Comparison of ENCODE assay signal across 8 cellular contexts in the genomic region with DNA sequence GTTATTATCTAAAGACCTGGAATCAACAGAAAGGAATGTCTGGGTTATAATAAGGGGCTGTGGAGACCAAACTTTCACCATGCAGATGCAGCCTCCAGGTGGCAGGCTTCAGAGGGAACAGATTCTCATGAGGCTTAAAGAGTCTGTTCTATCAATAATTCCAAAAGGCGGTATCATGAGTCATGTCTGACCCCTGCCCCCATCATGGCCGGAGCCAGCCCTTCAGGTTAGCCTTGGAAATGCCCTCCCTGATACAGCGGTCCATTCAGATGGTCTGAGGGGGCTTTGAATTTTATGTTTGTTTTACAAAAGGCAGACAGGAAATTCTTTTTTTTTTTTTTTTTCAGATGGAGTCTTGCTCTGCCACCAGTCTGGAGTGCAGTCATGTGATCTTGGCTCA. TPM values are rescaled to one million over a fixed set of nuclear protein-coding genes. Genes with fewer than 3 reads are reported as not detected.
A peak's percentile ranks its signal among the peaks of the same experiment; 100 is the strongest.
DNase-seq lines count a peak whose midpoint lies in the region; ATAC-seq and TF ChIP-seq lines count a peak whose summit lies in the region.

No MANE protein-coding gene starts in this region.

- peak; percentile 71 for TF ChIP-seq CTCF in BE2C (IDR thresholded peaks at IDR 0.05; ENCODE audit: low read depth, low read length)

- H3K4me1 ChIP-seq in BE2C, result no peaks in the 10 kb centered on the region

- ATAC-seq in GM18867 (IDR thresholded peaks at IDR 0.05; ENCODE audit: unreplicated experiment) (peak; percentile 47), HG03460 (IDR thresholded peaks at IDR 0.05; ENCODE audit: unreplicated experiment) (no peak), HG03175 (IDR thresholded peaks at IDR 0.05; ENCODE audit: unreplicated experiment) (no peak)

- H3K27me3 ChIP-seq in BE2C, result peaks cover under 1% of the 10 kb centered on the region; the same call in 1 of the 2 replicates

- H3K9me3 ChIP-seq in BE2C, result no peaks in the 10 kb centered on the region

- no peaks in the 10 kb centered on the region for H3K36me3 ChIP-seq in BE2C

- no peak overlapping the region for H3K4me3 ChIP-seq in BE2C (ENCODE audit: low read depth, low read length)

- DNase-seq in BE2C (peak; percentile 55), NCI-H2227 treated with DMSO at 0.1 percent for 48 hours (lab: John Stamatoyannopoulos, UW) (peak; percentile 11), hepatic stellate cell (ENCODE audit: low spot score) (peak; percentile 54)
- peak; percentile 25 for DNase-seq in activated naive CD4-positive, alpha-beta T cell treated with Interleukin-2 at 50 U/mL for 16 hours
- peak; percentile 27 to 38 for DNase-seq in stimulated activated CD4-positive, alpha-beta T cell treated with anti-CD3 and anti-CD28 coated beads, Interleukin-2, amount 100 ng/mL, for 24 hours

RNA-seq across cellular contexts. Expression of a gene that starts 21.7 kb away (rescaled TPM):
- 138 TPM for polyA plus RNA-seq in BE2C (2012; ENCODE audit: insufficient read depth, insufficient read length, low read depth)
